8 cellular contexts compared by ENCODE assay signal in genomic region chr1:9724706-9725476, GRCh38.
DNase-seq lines count a peak whose midpoint lies in the region; ATAC-seq and TF ChIP-seq lines count a peak whose summit lies in the region.

No MANE protein-coding gene starts in this region.

- H3K27me3 ChIP-seq in esophagus muscularis mucosa (no peaks in the 10 kb centered on the region), neutrophil (no peaks in the 10 kb centered on the region)

- TF ChIP-seq EP300 in esophagus muscularis mucosa (IDR thresholded peaks at IDR 0.05) = no peak

- H3K27ac ChIP-seq in esophagus muscularis mucosa (replicated peaks in 1 of 4) (no peak overlapping the region), neutrophil (peak overlapping the region; percentile 49)

- H3K4me1 ChIP-seq in esophagus muscularis mucosa (peaks cover 0 to 7% (median 3%) of the 10 kb centered on the region in 4 donors), neutrophil (ENCODE audit: control insufficient read depth in 1 of 2, insufficient read depth in 1 of 2, low read depth in 1 of 2, low read length in 1 of 2) (no peaks in the 10 kb centered on the region)

- H3K9me3 ChIP-seq in esophagus muscularis mucosa (no peaks in the 10 kb centered on the region), neutrophil (peaks cover 19% of the 10 kb centered on the region)

- TF ChIP-seq POLR2A in esophagus muscularis mucosa (IDR thresholded peaks at IDR 0.05; ENCODE audit: low read depth) = no peak

- H3K4me3 ChIP-seq in esophagus muscularis mucosa (no peak overlapping the region), neutrophil (ENCODE audit: low read depth in 1 of 2, low read length in 1 of 2) (no peak overlapping the region)

- ATAC-seq in HG03135 (IDR thresholded peaks at IDR 0.05; ENCODE audit: unreplicated experiment) (peak; percentile 58), GM21526 (IDR thresholded peaks at IDR 0.05; ENCODE audit: low FRiP score, unreplicated experiment) (no peak)

- 77% methylated on average over 18 of the region's 24 CpGs for WGBS in esophagus muscularis mucosa

- peak; percentile 64 for DNase-seq in EL
- DNase-seq in OCI-M1 (lab: John Stamatoyannopoulos, UW) = peak; percentile 81
- DNase-seq in activated T-cell treated with anti-CD3 and anti-CD28 coated beads for 48 hours (ENCODE audit: low read depth) = peak; percentile 68
- DNase-seq in esophagus muscularis mucosa (ENCODE audit: extremely low spot score) = peak; percentile 94
- no peak for DNase-seq in NCI-H2107 (lab: John Stamatoyannopoulos, UW)

- H3K36me3 ChIP-seq in esophagus muscularis mucosa = peaks cover 27 to 99% (median 82%) of the 10 kb centered on the region in 4 donors
- H3K36me3 ChIP-seq in neutrophil = peaks cover 100% of the 10 kb centered on the region

- intact Hi-C loops in esophagus muscularis mucosa (cut with DNase I) = loop anchor here (5.0 kb wide), 1 partner anchor 142 kb away; no protein-coding TSS in a partner anchor

- TF ChIP-seq CTCF in esophagus muscularis mucosa (IDR thresholded peaks at IDR 0.05) (peak; percentile 62 to 94 (median 71)), neutrophil (IDR thresholded peaks at IDR 0.05) (peak; percentile 82)
